ENCODE assay signal across 20 cellular contexts in genomic region chr20:60310551-60310950, GRCh38.
"Had no signal": no experiment of that assay in that cellular context is flagged by ENCODE, and none has a peak within 500 bp of the region (broad histone marks: within the 10 kb centered on the region; RNA-seq: fewer than 3 reads in every experiment).

No MANE protein-coding gene starts in this region.

- ATAC-seq: Panc1, PC-3, SK-N-SH treated with all-trans-retinoic acid at 6 μM for 48 hours, T-helper 17 cell had no signal

- DNase-seq: KBM-7; MV-4-11; NCI-H1048; NCI-H1105; NCI-H1436 treated with DMSO at 0.1 percent for 48 hours; NCI-H1694; NCI-H187 treated with DMSO at 0.1 percent for 48 hours; NCI-H2029 treated with DMSO at 0.1 percent for 48 hours; NCI-H345; NCI-H446 treated with DMSO at 0.1 percent for 48 hours; NCI-H510A treated with DMSO at 0.1 percent for 48 hours; NCI-H748 treated with DMSO at 0.1 percent for 48 hours; NK-92 treated with Interleukin-12 subunit alpha and Interleukin-12 subunit beta, amount 100 ng/mL, for 24 hours; PC-3; SHP77; SJCRH30; T-helper 1 cell; T-helper 17 cell had no signal

- H3K27ac Mint-ChIP-seq: T-helper 17 cell had no signal

- H3K4me1 Mint-ChIP-seq: T-helper 17 cell had no signal

- H3K4me3 Mint-ChIP-seq: T-helper 17 cell had no signal

- H3K27me3 Mint-ChIP-seq: T-helper 17 cell had no signal
